In the genomic region with DNA sequence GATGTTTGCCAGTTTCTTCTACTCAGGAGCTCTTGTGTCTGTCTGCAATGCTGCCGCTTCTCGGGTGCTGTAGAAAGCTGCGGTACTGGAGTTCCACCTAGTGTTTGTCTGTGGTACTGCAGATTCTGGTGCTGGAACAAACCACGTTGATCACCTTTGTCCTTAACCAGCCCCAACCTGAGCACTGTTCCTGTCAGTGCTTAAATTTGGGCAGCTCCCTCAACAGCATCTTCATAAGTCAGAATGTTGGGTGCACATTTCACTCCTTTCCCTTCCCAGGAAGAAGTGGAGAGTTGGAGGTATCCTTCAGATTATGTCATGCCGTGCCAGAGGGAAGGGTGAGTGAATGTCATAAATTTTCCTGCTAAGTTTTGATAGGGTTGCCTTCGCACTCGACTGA, we compare ENCODE assay signal across 1 cellular context.
TF ChIP-seq lines count a peak whose summit lies in the region.

No MANE protein-coding gene starts in this region.

TF ChIP-seq in K562, 482 proteins besides CTCF, POLR2A, EP300 and RAD21 (continued from another document and continues in another):
- TF ChIP-seq CC2D1A (IDR thresholded peaks at IDR 0.05) (peak; percentile 76), HDAC3 (IDR thresholded peaks at IDR 0.05; ENCODE audit: borderline replicate concordance, partially characterized antibody) (no peak), TEAD2 (tag; IDR thresholded peaks at IDR 0.05) (no peak), SMC3 (conservative IDR thresholded peaks at IDR 0.05; ENCODE audit: insufficient read depth, low read depth, low read length) (peak; percentile 98), ARID2 (IDR thresholded peaks at IDR 0.05) (peak; percentile 73), RBM14 (IDR thresholded peaks at IDR 0.05; ENCODE audit: borderline replicate concordance, insufficient read depth, low read depth, low read length) (no peak), MYBL2 (IDR thresholded peaks at IDR 0.05; ENCODE audit: low read depth) (no peak), MYBL2 (CRISPR knock-in tag; IDR thresholded peaks at IDR 0.05; ENCODE audit: borderline replicate concordance) (no peak), ZFP36 (IDR thresholded peaks at IDR 0.05; ENCODE audit: low read depth, low read length, partially characterized antibody) (peak; percentile 22), RB1 (IDR thresholded peaks at IDR 0.05; ENCODE audit: low read depth) (peak; percentile 50; the same call in 1 of the 2 replicates), ELF2 (CRISPR knock-in tag; IDR thresholded peaks at IDR 0.05) (no peak), SMARCB1 (IDR thresholded peaks at IDR 0.05; ENCODE audit: insufficient read length, low read depth) (no peak), POLR2H (tag; IDR thresholded peaks at IDR 0.05; ENCODE audit: low read depth) (no peak), MAFK (IDR thresholded peaks at IDR 0.05; ENCODE audit: low read length) (0 out of 2 replicates have a peak, but pooled peaks have one; percentile 7), FOXA1 (IDR thresholded peaks at IDR 0.05; ENCODE audit: borderline replicate concordance) (no peak), SIN3B (IDR thresholded peaks at IDR 0.05; ENCODE audit: low read depth) (no peak), DIDO1 (tag; IDR thresholded peaks at IDR 0.05; ENCODE audit: low read depth) (no peak), ZFPM2 (CRISPR knock-in tag; IDR thresholded peaks at IDR 0.05) (no peak), MXI1 (IDR thresholded peaks at IDR 0.05; ENCODE audit: low read depth, low read length) (no peak), GABPB1 (CRISPR knock-in tag; IDR thresholded peaks at IDR 0.05) (no peak), STAG1 (CRISPR knock-in tag; IDR thresholded peaks at IDR 0.05; ENCODE audit: borderline replicate concordance) (peak; percentile 80; the same call in 1 of the 2 replicates), BDP1 (IDR thresholded peaks at IDR 0.05; ENCODE audit: insufficient read depth, insufficient read length) (no peak), FOS (IDR thresholded peaks at IDR 0.05; ENCODE audit: extremely low read depth, insufficient read length) (no peak), BRD4 (IDR thresholded peaks at IDR 0.05) (no peak), XRCC5 (IDR thresholded peaks at IDR 0.05; ENCODE audit: low read depth, low read length) (0 out of 2 replicates have a peak, but pooled peaks have one; percentile 28)
- TF ChIP-seq, protein P1, sequence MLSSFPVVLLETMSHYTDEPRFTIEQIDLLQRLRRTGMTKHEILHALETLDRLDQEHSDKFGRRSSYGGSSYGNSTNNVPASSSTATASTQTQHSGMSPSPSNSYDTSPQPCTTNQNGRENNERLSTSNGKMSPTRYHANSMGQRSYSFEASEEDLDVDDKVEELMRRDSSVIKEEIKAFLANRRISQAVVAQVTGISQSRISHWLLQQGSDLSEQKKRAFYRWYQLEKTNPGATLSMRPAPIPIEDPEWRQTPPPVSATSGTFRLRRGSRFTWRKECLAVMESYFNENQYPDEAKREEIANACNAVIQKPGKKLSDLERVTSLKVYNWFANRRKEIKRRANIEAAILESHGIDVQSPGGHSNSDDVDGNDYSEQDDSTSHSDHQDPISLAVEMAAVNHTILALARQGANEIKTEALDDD (IDR thresholded peaks at IDR 0.05), result peak; percentile 69
- TF ChIP-seq, protein P2, sequence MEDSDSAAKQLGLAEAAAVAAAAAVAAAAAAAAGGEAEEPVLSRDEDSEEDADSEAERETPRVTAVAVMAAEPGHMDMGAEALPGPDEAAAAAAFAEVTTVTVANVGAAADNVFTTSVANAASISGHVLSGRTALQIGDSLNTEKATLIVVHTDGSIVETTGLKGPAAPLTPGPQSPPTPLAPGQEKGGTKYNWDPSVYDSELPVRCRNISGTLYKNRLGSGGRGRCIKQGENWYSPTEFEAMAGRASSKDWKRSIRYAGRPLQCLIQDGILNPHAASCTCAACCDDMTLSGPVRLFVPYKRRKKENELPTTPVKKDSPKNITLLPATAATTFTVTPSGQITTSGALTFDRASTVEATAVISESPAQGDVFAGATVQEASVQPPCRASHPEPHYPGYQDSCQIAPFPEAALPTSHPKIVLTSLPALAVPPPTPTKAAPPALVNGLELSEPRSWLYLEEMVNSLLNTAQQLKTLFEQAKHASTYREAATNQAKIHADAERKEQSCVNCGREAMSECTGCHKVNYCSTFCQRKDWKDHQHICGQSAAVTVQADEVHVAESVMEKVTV (CRISPR knock-in tag; IDR thresholded peaks at IDR 0.05), result peak; percentile 98
- TF ChIP-seq, protein P3, sequence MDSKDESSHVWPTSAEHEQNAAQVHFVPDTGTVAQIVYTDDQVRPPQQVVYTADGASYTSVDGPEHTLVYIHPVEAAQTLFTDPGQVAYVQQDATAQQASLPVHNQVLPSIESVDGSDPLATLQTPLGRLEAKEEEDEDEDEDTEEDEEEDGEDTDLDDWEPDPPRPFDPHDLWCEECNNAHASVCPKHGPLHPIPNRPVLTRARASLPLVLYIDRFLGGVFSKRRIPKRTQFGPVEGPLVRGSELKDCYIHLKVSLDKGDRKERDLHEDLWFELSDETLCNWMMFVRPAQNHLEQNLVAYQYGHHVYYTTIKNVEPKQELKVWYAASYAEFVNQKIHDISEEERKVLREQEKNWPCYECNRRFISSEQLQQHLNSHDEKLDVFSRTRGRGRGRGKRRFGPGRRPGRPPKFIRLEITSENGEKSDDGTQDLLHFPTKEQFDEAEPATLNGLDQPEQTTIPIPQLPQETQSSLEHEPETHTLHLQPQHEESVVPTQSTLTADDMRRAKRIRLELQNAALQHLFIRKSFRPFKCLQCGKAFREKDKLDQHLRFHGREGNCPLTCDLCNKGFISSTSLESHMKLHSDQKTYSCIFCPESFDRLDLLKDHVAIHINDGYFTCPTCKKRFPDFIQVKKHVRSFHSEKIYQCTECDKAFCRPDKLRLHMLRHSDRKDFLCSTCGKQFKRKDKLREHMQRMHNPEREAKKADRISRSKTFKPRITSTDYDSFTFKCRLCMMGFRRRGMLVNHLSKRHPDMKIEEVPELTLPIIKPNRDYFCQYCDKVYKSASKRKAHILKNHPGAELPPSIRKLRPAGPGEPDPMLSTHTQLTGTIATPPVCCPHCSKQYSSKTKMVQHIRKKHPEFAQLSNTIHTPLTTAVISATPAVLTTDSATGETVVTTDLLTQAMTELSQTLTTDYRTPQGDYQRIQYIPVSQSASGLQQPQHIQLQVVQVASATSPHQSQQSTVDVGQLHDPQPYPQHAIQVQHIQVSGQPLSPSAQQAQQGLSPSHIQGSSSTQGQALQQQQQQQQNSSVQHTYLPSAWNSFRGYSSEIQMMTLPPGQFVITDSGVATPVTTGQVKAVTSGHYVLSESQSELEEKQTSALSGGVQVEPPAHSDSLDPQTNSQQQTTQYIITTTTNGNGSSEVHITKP (IDR thresholded peaks at IDR 0.05; ENCODE audit: partially characterized antibody), result peak; percentile 18
- TF ChIP-seq, protein P4, sequence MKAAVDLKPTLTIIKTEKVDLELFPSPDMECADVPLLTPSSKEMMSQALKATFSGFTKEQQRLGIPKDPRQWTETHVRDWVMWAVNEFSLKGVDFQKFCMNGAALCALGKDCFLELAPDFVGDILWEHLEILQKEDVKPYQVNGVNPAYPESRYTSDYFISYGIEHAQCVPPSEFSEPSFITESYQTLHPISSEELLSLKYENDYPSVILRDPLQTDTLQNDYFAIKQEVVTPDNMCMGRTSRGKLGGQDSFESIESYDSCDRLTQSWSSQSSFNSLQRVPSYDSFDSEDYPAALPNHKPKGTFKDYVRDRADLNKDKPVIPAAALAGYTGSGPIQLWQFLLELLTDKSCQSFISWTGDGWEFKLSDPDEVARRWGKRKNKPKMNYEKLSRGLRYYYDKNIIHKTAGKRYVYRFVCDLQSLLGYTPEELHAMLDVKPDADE (conservative IDR thresholded peaks at IDR 0.05; ENCODE audit: control insufficient read depth, low read depth, low read length), result no peak
- TF ChIP-seq, protein P5, sequence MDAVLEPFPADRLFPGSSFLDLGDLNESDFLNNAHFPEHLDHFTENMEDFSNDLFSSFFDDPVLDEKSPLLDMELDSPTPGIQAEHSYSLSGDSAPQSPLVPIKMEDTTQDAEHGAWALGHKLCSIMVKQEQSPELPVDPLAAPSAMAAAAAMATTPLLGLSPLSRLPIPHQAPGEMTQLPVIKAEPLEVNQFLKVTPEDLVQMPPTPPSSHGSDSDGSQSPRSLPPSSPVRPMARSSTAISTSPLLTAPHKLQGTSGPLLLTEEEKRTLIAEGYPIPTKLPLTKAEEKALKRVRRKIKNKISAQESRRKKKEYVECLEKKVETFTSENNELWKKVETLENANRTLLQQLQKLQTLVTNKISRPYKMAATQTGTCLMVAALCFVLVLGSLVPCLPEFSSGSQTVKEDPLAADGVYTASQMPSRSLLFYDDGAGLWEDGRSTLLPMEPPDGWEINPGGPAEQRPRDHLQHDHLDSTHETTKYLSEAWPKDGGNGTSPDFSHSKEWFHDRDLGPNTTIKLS (IDR thresholded peaks at IDR 0.05; ENCODE audit: borderline replicate concordance, low read depth), result no peak
- TF ChIP-seq, protein P6, sequence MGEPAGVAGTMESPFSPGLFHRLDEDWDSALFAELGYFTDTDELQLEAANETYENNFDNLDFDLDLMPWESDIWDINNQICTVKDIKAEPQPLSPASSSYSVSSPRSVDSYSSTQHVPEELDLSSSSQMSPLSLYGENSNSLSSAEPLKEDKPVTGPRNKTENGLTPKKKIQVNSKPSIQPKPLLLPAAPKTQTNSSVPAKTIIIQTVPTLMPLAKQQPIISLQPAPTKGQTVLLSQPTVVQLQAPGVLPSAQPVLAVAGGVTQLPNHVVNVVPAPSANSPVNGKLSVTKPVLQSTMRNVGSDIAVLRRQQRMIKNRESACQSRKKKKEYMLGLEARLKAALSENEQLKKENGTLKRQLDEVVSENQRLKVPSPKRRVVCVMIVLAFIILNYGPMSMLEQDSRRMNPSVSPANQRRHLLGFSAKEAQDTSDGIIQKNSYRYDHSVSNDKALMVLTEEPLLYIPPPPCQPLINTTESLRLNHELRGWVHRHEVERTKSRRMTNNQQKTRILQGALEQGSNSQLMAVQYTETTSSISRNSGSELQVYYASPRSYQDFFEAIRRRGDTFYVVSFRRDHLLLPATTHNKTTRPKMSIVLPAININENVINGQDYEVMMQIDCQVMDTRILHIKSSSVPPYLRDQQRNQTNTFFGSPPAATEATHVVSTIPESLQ (CRISPR knock-in tag; IDR thresholded peaks at IDR 0.05), result no peak
- TF ChIP-seq, protein P7, sequence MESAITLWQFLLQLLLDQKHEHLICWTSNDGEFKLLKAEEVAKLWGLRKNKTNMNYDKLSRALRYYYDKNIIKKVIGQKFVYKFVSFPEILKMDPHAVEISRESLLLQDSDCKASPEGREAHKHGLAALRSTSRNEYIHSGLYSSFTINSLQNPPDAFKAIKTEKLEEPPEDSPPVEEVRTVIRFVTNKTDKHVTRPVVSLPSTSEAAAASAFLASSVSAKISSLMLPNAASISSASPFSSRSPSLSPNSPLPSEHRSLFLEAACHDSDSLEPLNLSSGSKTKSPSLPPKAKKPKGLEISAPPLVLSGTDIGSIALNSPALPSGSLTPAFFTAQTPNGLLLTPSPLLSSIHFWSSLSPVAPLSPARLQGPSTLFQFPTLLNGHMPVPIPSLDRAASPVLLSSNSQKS (CRISPR knock-in tag; IDR thresholded peaks at IDR 0.05), result no peak
- TF ChIP-seq, protein P8, sequence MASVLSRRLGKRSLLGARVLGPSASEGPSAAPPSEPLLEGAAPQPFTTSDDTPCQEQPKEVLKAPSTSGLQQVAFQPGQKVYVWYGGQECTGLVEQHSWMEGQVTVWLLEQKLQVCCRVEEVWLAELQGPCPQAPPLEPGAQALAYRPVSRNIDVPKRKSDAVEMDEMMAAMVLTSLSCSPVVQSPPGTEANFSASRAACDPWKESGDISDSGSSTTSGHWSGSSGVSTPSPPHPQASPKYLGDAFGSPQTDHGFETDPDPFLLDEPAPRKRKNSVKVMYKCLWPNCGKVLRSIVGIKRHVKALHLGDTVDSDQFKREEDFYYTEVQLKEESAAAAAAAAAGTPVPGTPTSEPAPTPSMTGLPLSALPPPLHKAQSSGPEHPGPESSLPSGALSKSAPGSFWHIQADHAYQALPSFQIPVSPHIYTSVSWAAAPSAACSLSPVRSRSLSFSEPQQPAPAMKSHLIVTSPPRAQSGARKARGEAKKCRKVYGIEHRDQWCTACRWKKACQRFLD (CRISPR knock-in tag; IDR thresholded peaks at IDR 0.05), result no peak
- TF ChIP-seq, protein P9, sequence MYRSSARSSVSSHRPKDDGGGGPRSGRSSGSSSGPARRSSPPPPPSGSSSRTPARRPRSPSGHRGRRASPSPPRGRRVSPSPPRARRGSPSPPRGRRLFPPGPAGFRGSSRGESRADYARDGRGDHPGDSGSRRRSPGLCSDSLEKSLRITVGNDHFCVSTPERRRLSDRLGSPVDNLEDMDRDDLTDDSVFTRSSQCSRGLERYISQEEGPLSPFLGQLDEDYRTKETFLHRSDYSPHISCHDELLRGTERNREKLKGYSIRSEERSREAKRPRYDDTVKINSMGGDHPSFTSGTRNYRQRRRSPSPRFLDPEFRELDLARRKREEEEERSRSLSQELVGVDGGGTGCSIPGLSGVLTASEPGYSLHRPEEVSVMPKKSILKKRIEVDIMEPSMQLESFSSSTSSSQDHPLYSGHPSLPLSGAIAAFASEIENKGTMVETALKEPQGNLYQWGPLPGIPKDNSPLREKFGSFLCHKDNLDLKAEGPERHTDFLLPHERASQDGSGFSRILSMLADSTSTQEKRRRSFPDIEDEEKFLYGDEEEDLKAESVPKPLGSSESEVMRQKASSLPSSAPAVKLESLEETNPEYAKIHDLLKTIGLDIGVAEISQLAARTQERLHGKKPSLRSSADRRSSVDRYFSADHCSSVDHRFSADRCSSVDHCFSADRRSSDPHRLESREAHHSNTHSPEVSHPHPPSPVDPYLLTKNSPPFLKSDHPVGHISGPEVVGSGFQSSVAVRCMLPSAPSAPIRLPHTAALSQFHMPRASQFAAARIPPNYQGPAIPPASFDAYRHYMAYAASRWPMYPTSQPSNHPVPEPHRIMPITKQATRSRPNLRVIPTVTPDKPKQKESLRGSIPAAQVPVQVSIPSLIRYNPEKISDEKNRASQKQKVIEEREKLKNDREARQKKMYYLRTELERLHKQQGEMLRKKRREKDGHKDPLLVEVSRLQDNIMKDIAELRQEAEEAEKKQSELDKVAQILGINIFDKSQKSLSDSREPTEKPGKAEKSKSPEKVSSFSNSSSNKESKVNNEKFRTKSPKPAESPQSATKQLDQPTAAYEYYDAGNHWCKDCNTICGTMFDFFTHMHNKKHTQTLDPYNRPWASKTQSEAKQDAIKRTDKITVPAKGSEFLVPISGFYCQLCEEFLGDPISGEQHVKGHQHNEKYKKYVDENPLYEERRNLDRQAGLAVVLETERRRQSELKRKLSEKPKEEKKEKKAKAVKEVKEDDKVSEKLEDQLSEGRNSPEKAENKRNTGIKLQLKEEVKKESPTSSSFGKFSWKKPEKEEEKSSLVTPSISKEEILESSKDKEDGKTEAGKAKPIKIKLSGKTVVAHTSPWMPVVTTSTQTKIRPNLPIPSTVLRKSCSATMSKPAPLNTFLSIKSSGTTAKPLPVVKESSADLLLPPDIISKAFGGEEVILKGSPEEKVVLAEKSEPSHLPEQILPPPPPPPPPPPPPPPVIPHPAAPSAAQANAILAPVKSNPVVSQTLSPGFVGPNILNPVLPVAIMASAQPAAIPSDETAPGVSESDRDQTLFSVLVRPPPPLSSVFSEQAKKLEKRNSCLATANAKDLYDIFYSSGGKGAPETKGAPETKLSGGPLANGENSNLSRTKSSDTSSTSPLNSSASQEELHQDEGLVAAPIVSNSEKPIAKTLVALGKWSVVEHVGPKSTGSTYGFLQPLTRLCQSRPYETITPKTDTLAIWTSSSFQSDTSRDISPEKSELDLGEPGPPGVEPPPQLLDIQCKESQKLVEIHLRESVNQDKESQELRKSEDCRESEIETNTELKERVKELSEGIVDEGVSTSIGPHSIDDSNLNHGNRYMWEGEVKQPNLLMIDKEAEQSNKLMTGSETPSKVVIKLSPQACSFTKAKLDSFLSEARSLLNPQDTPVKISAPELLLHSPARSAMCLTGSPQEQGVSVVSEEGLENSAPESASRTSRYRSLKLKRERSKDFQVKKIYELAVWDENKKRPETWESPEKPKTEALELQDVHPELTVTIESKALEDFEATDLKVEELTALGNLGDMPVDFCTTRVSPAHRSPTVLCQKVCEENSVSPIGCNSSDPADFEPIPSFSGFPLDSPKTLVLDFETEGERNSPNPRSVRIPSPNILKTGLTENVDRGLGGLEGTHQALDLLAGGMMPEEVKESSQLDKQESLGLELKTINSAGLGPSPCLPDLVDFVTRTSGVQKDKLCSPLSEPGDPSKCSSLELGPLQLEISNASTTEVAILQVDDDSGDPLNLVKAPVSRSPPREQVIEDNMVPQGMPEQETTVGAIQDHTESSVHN (IDR thresholded peaks at IDR 0.05; ENCODE audit: borderline replicate concordance in 1 of 2, low read depth in 1 of 2), result no peak
